1 cellular context compared by ENCODE assay signal in the genomic region with DNA sequence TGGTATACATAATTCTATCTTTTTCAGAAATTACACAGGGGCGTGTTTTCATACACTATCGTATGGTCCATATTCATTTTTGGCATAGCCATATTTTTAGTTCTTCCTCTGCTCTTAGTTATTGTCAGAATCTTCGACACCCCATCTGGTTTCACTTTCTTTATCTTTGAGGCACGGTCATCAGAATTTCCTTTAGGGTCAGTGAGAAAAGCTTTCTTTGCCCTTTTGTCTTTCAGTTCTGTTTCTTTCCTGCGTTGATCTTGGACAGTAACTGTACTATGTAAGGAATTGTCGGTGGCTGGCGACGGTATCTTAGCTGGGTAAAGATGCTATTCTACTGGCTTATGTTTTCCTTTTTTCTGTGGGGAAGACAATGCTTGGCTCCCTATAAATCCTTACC.
TF ChIP-seq lines count a peak whose summit lies in the region.

No MANE protein-coding gene starts in this region.

TF ChIP-seq in GM23338, 12 proteins besides CTCF, POLR2A, EP300 and RAD21 (continued from another document):
- TF ChIP-seq, protein P1, sequence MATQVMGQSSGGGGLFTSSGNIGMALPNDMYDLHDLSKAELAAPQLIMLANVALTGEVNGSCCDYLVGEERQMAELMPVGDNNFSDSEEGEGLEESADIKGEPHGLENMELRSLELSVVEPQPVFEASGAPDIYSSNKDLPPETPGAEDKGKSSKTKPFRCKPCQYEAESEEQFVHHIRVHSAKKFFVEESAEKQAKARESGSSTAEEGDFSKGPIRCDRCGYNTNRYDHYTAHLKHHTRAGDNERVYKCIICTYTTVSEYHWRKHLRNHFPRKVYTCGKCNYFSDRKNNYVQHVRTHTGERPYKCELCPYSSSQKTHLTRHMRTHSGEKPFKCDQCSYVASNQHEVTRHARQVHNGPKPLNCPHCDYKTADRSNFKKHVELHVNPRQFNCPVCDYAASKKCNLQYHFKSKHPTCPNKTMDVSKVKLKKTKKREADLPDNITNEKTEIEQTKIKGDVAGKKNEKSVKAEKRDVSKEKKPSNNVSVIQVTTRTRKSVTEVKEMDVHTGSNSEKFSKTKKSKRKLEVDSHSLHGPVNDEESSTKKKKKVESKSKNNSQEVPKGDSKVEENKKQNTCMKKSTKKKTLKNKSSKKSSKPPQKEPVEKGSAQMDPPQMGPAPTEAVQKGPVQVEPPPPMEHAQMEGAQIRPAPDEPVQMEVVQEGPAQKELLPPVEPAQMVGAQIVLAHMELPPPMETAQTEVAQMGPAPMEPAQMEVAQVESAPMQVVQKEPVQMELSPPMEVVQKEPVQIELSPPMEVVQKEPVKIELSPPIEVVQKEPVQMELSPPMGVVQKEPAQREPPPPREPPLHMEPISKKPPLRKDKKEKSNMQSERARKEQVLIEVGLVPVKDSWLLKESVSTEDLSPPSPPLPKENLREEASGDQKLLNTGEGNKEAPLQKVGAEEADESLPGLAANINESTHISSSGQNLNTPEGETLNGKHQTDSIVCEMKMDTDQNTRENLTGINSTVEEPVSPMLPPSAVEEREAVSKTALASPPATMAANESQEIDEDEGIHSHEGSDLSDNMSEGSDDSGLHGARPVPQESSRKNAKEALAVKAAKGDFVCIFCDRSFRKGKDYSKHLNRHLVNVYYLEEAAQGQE (IDR thresholded peaks at IDR 0.05; ENCODE audit: unreplicated experiment), result no peak
- TF ChIP-seq POLR2AphosphoS5 (IDR thresholded peaks at IDR 0.05; ENCODE audit: low read depth) (no peak), STAT1 (IDR thresholded peaks at IDR 0.05; ENCODE audit: unreplicated experiment) (no peak), EZH2 (IDR thresholded peaks at IDR 0.05; ENCODE audit: low read depth, unreplicated experiment) (no peak), ZNF331 (CRISPR knock-in tag; IDR thresholded peaks at IDR 0.05; ENCODE audit: low read depth) (no peak), CREB1 (CRISPR knock-in tag; IDR thresholded peaks at IDR 0.05; ENCODE audit: low read depth) (no peak)
- TF ChIP-seq, protein P2, sequence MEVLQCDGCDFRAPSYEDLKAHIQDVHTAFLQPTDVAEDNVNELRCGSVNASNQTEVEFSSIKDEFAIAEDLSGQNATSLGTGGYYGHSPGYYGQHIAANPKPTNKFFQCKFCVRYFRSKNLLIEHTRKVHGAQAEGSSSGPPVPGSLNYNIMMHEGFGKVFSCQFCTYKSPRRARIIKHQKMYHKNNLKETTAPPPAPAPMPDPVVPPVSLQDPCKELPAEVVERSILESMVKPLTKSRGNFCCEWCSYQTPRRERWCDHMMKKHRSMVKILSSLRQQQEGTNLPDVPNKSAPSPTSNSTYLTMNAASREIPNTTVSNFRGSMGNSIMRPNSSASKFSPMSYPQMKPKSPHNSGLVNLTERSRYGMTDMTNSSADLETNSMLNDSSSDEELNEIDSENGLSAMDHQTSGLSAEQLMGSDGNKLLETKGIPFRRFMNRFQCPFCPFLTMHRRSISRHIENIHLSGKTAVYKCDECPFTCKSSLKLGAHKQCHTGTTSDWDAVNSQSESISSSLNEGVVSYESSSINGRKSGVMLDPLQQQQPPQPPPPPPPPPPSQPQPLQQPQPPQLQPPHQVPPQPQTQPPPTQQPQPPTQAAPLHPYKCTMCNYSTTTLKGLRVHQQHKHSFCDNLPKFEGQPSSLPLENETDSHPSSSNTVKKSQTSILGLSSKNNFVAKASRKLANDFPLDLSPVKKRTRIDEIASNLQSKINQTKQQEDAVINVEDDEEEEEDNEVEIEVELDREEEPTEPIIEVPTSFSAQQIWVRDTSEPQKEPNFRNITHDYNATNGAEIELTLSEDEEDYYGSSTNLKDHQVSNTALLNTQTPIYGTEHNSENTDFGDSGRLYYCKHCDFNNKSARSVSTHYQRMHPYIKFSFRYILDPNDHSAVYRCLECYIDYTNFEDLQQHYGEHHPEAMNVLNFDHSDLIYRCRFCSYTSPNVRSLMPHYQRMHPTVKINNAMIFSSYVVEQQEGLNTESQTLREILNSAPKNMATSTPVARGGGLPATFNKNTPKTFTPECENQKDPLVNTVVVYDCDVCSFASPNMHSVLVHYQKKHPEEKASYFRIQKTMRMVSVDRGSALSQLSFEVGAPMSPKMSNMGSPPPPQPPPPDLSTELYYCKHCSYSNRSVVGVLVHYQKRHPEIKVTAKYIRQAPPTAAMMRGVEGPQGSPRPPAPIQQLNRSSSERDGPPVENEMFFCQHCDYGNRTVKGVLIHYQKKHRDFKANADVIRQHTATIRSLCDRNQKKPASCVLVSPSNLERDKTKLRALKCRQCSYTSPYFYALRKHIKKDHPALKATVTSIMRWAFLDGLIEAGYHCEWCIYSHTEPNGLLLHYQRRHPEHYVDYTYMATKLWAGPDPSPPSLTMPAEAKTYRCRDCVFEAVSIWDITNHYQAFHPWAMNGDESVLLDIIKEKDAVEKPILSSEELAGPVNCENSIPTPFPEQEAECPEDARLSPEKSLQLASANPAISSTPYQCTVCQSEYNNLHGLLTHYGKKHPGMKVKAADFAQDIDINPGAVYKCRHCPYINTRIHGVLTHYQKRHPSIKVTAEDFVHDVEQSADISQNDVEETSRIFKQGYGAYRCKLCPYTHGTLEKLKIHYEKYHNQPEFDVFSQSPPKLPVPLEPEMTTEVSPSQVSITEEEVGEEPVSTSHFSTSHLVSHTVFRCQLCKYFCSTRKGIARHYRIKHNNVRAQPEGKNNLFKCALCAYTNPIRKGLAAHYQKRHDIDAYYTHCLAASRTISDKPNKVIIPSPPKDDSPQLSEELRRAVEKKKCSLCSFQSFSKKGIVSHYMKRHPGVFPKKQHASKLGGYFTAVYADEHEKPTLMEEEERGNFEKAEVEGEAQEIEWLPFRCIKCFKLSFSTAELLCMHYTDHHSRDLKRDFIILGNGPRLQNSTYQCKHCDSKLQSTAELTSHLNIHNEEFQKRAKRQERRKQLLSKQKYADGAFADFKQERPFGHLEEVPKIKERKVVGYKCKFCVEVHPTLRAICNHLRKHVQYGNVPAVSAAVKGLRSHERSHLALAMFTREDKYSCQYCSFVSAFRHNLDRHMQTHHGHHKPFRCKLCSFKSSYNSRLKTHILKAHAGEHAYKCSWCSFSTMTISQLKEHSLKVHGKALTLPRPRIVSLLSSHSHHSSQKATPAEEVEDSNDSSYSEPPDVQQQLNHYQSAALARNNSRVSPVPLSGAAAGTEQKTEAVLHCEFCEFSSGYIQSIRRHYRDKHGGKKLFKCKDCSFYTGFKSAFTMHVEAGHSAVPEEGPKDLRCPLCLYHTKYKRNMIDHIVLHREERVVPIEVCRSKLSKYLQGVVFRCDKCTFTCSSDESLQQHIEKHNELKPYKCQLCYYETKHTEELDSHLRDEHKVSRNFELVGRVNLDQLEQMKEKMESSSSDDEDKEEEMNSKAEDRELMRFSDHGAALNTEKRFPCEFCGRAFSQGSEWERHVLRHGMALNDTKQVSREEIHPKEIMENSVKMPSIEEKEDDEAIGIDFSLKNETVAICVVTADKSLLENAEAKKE (CRISPR knock-in tag; IDR thresholded peaks at IDR 0.05), result no peak
TF ChIP-seq in GM23338: peak in this region for 0.
